ENCODE assay signal across 11 cellular contexts in genomic region chr3:125918024-125918423, GRCh38. TPM values are rescaled to one million over a fixed set of nuclear protein-coding genes. Genes with fewer than 3 reads are reported as not detected.
DNase-seq lines count a peak whose midpoint lies in the region; ATAC-seq, FAIRE-seq and TF ChIP-seq lines count a peak whose summit lies in the region.
"Not testable (repeated sequence)": the region's sequence is repeated elsewhere in the genome, so short reads cannot be mapped to it uniquely, and the experiment has no call there.
"Had no signal": no experiment of that assay in that cellular context is flagged by ENCODE, and none has a peak within 500 bp of the region (broad histone marks: within the 10 kb centered on the region; RNA-seq: fewer than 3 reads in every experiment).

No MANE protein-coding gene starts in this region.

- H3K4me1 ChIP-seq in BLaER1 treated with 17β-estradiol and CSF1 and Interleukin-3, amounts not matched to agents 10 nM and 100 nM: peaks cover 7 to 53% (median 44%) of the 10 kb centered on the region in 10 experiments
- peaks cover 32% of the 10 kb centered on the region for H3K4me1 ChIP-seq in PC-9 (replicated peaks; ENCODE audit: insufficient read depth)
- not testable (repeated sequence) for H3K4me1 ChIP-seq in pancreas

- not testable (repeated sequence) for H3K36me3 Mint-ChIP-seq in HFFc6 (ENCODE audit: low read depth); activated T-helper 17 cell treated with anti-CD3 and anti-CD28 coated beads, Interleukin-2, amount 50 U/mL, for 72 hours (ENCODE audit: low read depth); activated naive CD8-positive, alpha-beta T cell treated with anti-CD3 and anti-CD28 coated beads, Interleukin-2, amount 50 U/mL, for 24 hours (ENCODE audit: low read depth); type B pancreatic cell

- peak overlapping the region; percentile 91; the same call in 1 of the 2 replicates for H3K4me3 Mint-ChIP-seq in HFFc6
- peak overlapping the region; percentile 87 for H3K4me3 Mint-ChIP-seq in activated T-helper 17 cell treated with anti-CD3 and anti-CD28 coated beads, Interleukin-2, amount 50 U/mL, for 72 hours
- H3K4me3 Mint-ChIP-seq in activated naive CD8-positive, alpha-beta T cell treated with anti-CD3 and anti-CD28 coated beads, Interleukin-2, amount 50 U/mL, for 24 hours: peak overlapping the region; percentile 88
- not testable (repeated sequence) for H3K4me3 Mint-ChIP-seq in type B pancreatic cell

- H3K4me3 ChIP-seq in BLaER1 treated with 17β-estradiol and CSF1 and Interleukin-3, amounts not matched to agents 10 nM and 100 nM; PC-9; pancreas: not testable (repeated sequence)

- peak overlapping the region in 7 of 11 experiments; percentile 13 to 51 (median 31); a peak in 10 of 22 replicates for H3K4me2 ChIP-seq in BLaER1 treated with 17β-estradiol and CSF1 and Interleukin-3, amounts not matched to agents 10 nM and 100 nM
- H3K4me2 ChIP-seq in PC-9: peak overlapping the region; percentile 79

- not testable (repeated sequence) for H3K27me3 Mint-ChIP-seq in HFFc6 (ENCODE audit: insufficient read depth); activated T-helper 17 cell treated with anti-CD3 and anti-CD28 coated beads, Interleukin-2, amount 50 U/mL, for 72 hours; activated naive CD8-positive, alpha-beta T cell treated with anti-CD3 and anti-CD28 coated beads, Interleukin-2, amount 50 U/mL, for 24 hours; type B pancreatic cell

- TF ChIP-seq CTCF in HFFc6 (IDR thresholded peaks at IDR 0.05); PC-9 (conservative IDR thresholded peaks at IDR 0.05); pancreas (IDR thresholded peaks at IDR 0.05); type B pancreatic cell (conservative IDR thresholded peaks at IDR 0.05): not testable (repeated sequence)

- not testable (repeated sequence) for H2AFZ ChIP-seq in PC-9

- peaks cover 46% of the 10 kb centered on the region for H3K4me1 Mint-ChIP-seq in HFFc6 (ENCODE audit: low read depth)
- H3K4me1 Mint-ChIP-seq in activated T-helper 17 cell treated with anti-CD3 and anti-CD28 coated beads, Interleukin-2, amount 50 U/mL, for 72 hours: not testable (repeated sequence)
- peaks cover 30% of the 10 kb centered on the region for H3K4me1 Mint-ChIP-seq in activated naive CD8-positive, alpha-beta T cell treated with anti-CD3 and anti-CD28 coated beads, Interleukin-2, amount 50 U/mL, for 24 hours
- peaks cover 17% of the 10 kb centered on the region for H3K4me1 Mint-ChIP-seq in type B pancreatic cell (ENCODE audit: unreplicated experiment)

- H3K9me2 ChIP-seq in PC-9 (ENCODE audit: insufficient read depth): not testable (repeated sequence)

- peak overlapping the region; percentile 99 for H3K27ac Mint-ChIP-seq in HFFc6
- H3K27ac Mint-ChIP-seq in activated T-helper 17 cell treated with anti-CD3 and anti-CD28 coated beads, Interleukin-2, amount 50 U/mL, for 72 hours; activated naive CD8-positive, alpha-beta T cell treated with anti-CD3 and anti-CD28 coated beads, Interleukin-2, amount 50 U/mL, for 24 hours; type B pancreatic cell: not testable (repeated sequence)

- BruUV-seq in PC-9 (replicated peaks; lab: Mats Ljungman, UMichigan): not testable (repeated sequence)

- H3K27me3 ChIP-seq in BLaER1 treated with 17β-estradiol and CSF1 and Interleukin-3, amounts not matched to agents 10 nM and 100 nM; PC-9 (ENCODE audit: insufficient read depth, low read depth); pancreas: not testable (repeated sequence)

- H3K9ac ChIP-seq in BLaER1 treated with 17β-estradiol and CSF1 and Interleukin-3, amounts not matched to agents 10 nM and 100 nM: not testable (repeated sequence)

- DNase-seq in HFFc6; PC-9; activated naive CD8-positive, alpha-beta T cell treated with anti-CD3 and anti-CD28 coated beads, Interleukin-2, amount 50 U/mL, for 24 hours; pancreas: not testable (repeated sequence)
- peak; percentile 28 for DNase-seq in left lobe of liver (ENCODE audit: low spot score)
- peak; percentile 22 for DNase-seq in type B pancreatic cell (ENCODE audit: extremely low spot score, unreplicated experiment)

- intact Hi-C loops in PC-9 (cut with micrococcal nuclease; ENCODE audit: unreplicated experiment): loop anchor here (5.0 kb wide), 2 partner anchors 151 to 209 kb away; no protein-coding TSS in a partner anchor
- intact Hi-C loops in pancreas (cut with DNase I): not testable (repeated sequence)

- not testable (repeated sequence) for H3K9me3 ChIP-seq in BLaER1 treated with 17β-estradiol and CSF1 and Interleukin-3, amounts not matched to agents 10 nM and 100 nM (replicated peaks in 1 of 11); PC-9 (ENCODE audit: insufficient read depth, low read depth); pancreas

- FAIRE-seq in pancreas (lab: Jason Lieb, UNC): not testable (repeated sequence)

- not testable (repeated sequence) for H3K9me3 Mint-ChIP-seq in HFFc6; activated T-helper 17 cell treated with anti-CD3 and anti-CD28 coated beads, Interleukin-2, amount 50 U/mL, for 72 hours; activated naive CD8-positive, alpha-beta T cell treated with anti-CD3 and anti-CD28 coated beads, Interleukin-2, amount 50 U/mL, for 24 hours; type B pancreatic cell

- POLR2A ChIA-PET in PC-9 (lab: Charles Lee; ENCODE audit: unreplicated experiment): not testable (repeated sequence)

- peaks cover 16% of the 10 kb centered on the region; the same call in 1 of the 2 replicates for H3F3A ChIP-seq in PC-9 (ENCODE audit: insufficient read depth, low read depth)

- not testable (repeated sequence) for H3K36me3 ChIP-seq in BLaER1 treated with 17β-estradiol and CSF1 and Interleukin-3, amounts not matched to agents 10 nM and 100 nM; PC-9 (ENCODE audit: low read depth); pancreas

- H3K27ac ChIP-seq in BLaER1 treated with 17β-estradiol and CSF1 and Interleukin-3, amounts not matched to agents 10 nM and 100 nM; PC-9: not testable (repeated sequence)
- peak overlapping the region in 3 of 4 donors; percentile 13 to 59 (median 41) for H3K27ac ChIP-seq in pancreas

- H3K79me2 ChIP-seq in PC-9 (ENCODE audit: low read depth): peaks cover 11% of the 10 kb centered on the region; the same call in 1 of the 2 replicates

- ATAC-seq in activated T-helper 17 cell treated with anti-CD3 and anti-CD28 coated beads, Interleukin-2, amount 50 U/mL, for 72 hours (replicated peaks); activated naive CD8-positive, alpha-beta T cell treated with anti-CD3 and anti-CD28 coated beads, Interleukin-2, amount 50 U/mL, for 24 hours; left lobe of liver; pancreas: not testable (repeated sequence)

- CTCF ChIA-PET in PC-9 (lab: Charles Lee): not testable (repeated sequence)

- WGBS in pancreas, 2 donors: 94 to 95% methylated on average over 1 of the region's 1 CpG

- not testable (repeated sequence) for H4K20me1 ChIP-seq in BLaER1 treated with 17β-estradiol and CSF1 and Interleukin-3, amounts not matched to agents 10 nM and 100 nM; PC-9 (ENCODE audit: insufficient read depth)

RNA-seq across cellular contexts. Expression of gene ROPN1B, which starts 51.0 kb away (rescaled TPM):
- total RNA-seq in HFFc6 (2021; fragmentation: NEBNext Ultra II Directional; extraction: Animal tissue kit (Norgen Biotek cat#: 25700)): not detected
- total RNA-seq in PC-9 (2021) (0.50 and 0.85 TPM in 2 replicates), left lobe of liver (0.60 TPM), pancreas (under 1 TPM in 2 of 6 donors, not detected in 4; 0.19 to 0.20 TPM), type B pancreatic cell (ENCODE audit: low replicate concordance) (0.53 and 1.2 TPM in 2 replicates)
- total RNA-seq in activated T-helper 17 cell treated with anti-CD3 and anti-CD28 coated beads, Interleukin-2, amount 50 U/mL, for 72 hours: not detected
- polyA plus RNA-seq in pancreas: under 1 TPM in 1 of 2 donors, not detected in 1; 0.23 TPM
- total RNA-seq: CD4-positive, alpha-beta memory T cell; G401; GM12878 had no signal
- polyA plus RNA-seq: CD4-positive, alpha-beta memory T cell; GM12878 had no signal
